ENCODE assay signal across 12 cellular contexts in the genomic region with DNA sequence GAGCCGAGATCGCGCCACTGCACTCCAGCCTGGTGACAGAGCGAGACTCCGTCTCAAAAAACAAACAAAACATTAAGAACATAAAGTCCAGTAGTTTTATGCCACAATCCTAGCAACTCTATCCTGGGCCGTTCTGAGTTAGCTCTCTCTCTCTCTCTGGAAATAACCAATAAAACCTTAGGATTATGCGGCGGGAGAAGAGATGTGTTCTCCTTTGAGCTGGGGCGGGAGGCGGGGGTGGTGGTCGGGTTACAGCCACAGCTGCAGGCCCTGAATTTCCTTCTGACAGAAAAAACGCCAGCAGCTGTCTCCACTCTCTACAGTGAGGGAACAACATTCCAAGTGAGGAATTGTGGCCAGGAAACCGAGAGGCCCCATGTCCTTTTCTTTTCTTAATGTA. TPM values are rescaled to one million over a fixed set of nuclear protein-coding genes. Genes with fewer than 3 reads are reported as not detected.
DNase-seq lines count a peak whose midpoint lies in the region; ATAC-seq and TF ChIP-seq lines count a peak whose summit lies in the region.
"Had no signal": no experiment of that assay in that cellular context is flagged by ENCODE, and none has a peak within 500 bp of the region (broad histone marks: within the 10 kb centered on the region; RNA-seq: fewer than 3 reads in every experiment).

No MANE protein-coding gene starts in this region.

- peaks cover 15% of the 10 kb centered on the region for H3K4me1 Mint-ChIP-seq in glutamatergic neuron (ENCODE audit: low read depth, unreplicated experiment)

- H3K4me3 ChIP-seq in HAP-1 = no peak overlapping the region

- no peaks in the 10 kb centered on the region for H3K36me3 Mint-ChIP-seq in glutamatergic neuron (ENCODE audit: unreplicated experiment)

- H3K36me3 ChIP-seq in HAP-1 (replicated peaks) = no peaks in the 10 kb centered on the region

- ATAC-seq in left cardiac atrium (peak; percentile 62 to 86), sciatic nerve (peak; percentile 59)

- in situ Hi-C loops in HAP-1 (cut with MboI; ENCODE audit: low sequenced_read_pairs) = no loop called here

- no peak for TF ChIP-seq CTCF in glutamatergic neuron (IDR thresholded peaks at IDR 0.05; ENCODE audit: partially characterized antibody, unreplicated experiment)

- H3K9me3 Mint-ChIP-seq in glutamatergic neuron (ENCODE audit: unreplicated experiment) = peaks cover 2% of the 10 kb centered on the region

- no peaks in the 10 kb centered on the region for H3K27me3 Mint-ChIP-seq in glutamatergic neuron (ENCODE audit: unreplicated experiment)

- peaks cover 11% of the 10 kb centered on the region for H3K4me1 ChIP-seq in HAP-1

- no peaks in the 10 kb centered on the region for H3K9me3 ChIP-seq in HAP-1

- H3K4me3 Mint-ChIP-seq in glutamatergic neuron (ENCODE audit: unreplicated experiment) = no peak overlapping the region

- H3K27me3 ChIP-seq in HAP-1 (ENCODE audit: low read depth) = no peaks in the 10 kb centered on the region

- intact Hi-C loops in left cardiac atrium (cut with DNase I) = loop anchor here in 1 of 2 donors (10.0 kb wide), 1 partner anchor 196 kb away; no protein-coding TSS in a partner anchor
- intact Hi-C loops in sciatic nerve (cut with DNase I) = no loop called here
- intact Hi-C loops in head of caudate nucleus (cut with DNase I) = no loop called here

- peak; percentile 44 to 49 for DNase-seq in HAP-1 (ENCODE audit: low spot score in 2 of 2)
- DNase-seq in amniotic epithelial cell (ENCODE audit: low read depth) = peak; percentile 65
- no peak for DNase-seq in left cardiac atrium
- no peak for DNase-seq in sciatic nerve (ENCODE audit: low spot score)
- no peak for DNase-seq in NCI-H526 treated with DMSO at 0.1 percent for 48 hours (lab: John Stamatoyannopoulos, UW)
- DNase-seq in NCI-H1436 treated with DMSO at 0.1 percent for 48 hours (lab: John Stamatoyannopoulos, UW) = no peak
- DNase-seq in glutamatergic neuron = no peak
- DNase-seq in head of caudate nucleus = no peak
- DNase-seq: activated effector memory CD4-positive, alpha-beta T cell treated with anti-CD3 and anti-CD28 coated beads, Interleukin-2, amount 50 U/mL, for 16 hours; Calu3 had no signal

- no peak overlapping the region for H3K27ac Mint-ChIP-seq in glutamatergic neuron (ENCODE audit: unreplicated experiment)

RNA-seq across cellular contexts. Expression of gene PNMA8A, which starts 9.0 kb away (rescaled TPM):
- total RNA-seq in left cardiac atrium = 10 to 100 TPM; 13.9 to 16.5 TPM
- total RNA-seq in sciatic nerve = 9.3 TPM
- total RNA-seq in glutamatergic neuron (ENCODE audit: unreplicated experiment) = 14.1 TPM
- total RNA-seq: mononuclear cell, NCI-H460 had no signal

RNA-seq across cellular contexts. Expression of gene PNMA8B, which starts 15.3 kb away (rescaled TPM):
- 1 to 10 TPM; 1.5 to 2.5 TPM for total RNA-seq in left cardiac atrium
- total RNA-seq in sciatic nerve = 3.6 TPM
- 0.76 TPM for total RNA-seq in glutamatergic neuron (ENCODE audit: unreplicated experiment)
- total RNA-seq: Calu3, NCI-H460 had no signal

RNA-seq across cellular contexts. Expression of gene PNMA8C, which starts 51.7 kb away (rescaled TPM):
- total RNA-seq in left cardiac atrium (under 1 TPM; 0.09 to 0.16 TPM), sciatic nerve (not detected), glutamatergic neuron (ENCODE audit: unreplicated experiment) (5.3 TPM)
- total RNA-seq: Calu3, mononuclear cell, NCI-H460 had no signal

Comparison
In these comparisons a context has a peak if more than half of its experiments do, and no peak if none do; other contexts are left out.
1. DNase-seq: peak in HAP-1 (2 of 2) and amniotic epithelial cell (single experiment); none in left cardiac atrium (single experiment), sciatic nerve (single experiment), NCI-H526 treated with DMSO at 0.1 percent for 48 hours (single experiment), NCI-H1436 treated with DMSO at 0.1 percent for 48 hours (single experiment), glutamatergic neuron (single experiment) and head of caudate nucleus (0 of 42).